In genomic region chr14:92356677-92357076, GRCh38 we compare ENCODE assay signal across 1 cellular context.
TF ChIP-seq lines count a peak whose summit lies in the region.

No MANE protein-coding gene starts in this region.

TF ChIP-seq in HepG2, 621 proteins besides CTCF, POLR2A, EP300 and RAD21 (continued from another document):
- TF ChIP-seq ZNF609 (CRISPR knock-in tag; IDR thresholded peaks at IDR 0.05; ENCODE audit: borderline replicate concordance) (no peak), PLRG1 (conservative IDR thresholded peaks at IDR 0.05) (no peak), ZNF317 (CRISPR knock-in tag; IDR thresholded peaks at IDR 0.05) (no peak)
